ENCODE assay signal across 25 cellular contexts in genomic region chr7:46450425-46450824, GRCh38.
DNase-seq lines count a peak whose midpoint lies in the region; ATAC-seq and TF ChIP-seq lines count a peak whose summit lies in the region.
"Had no signal": no experiment of that assay in that cellular context is flagged by ENCODE, and none has a peak within 500 bp of the region (broad histone marks: within the 10 kb centered on the region; RNA-seq: fewer than 3 reads in every experiment).

No MANE protein-coding gene starts in this region.

- no peaks in the 10 kb centered on the region for H4K20me1 ChIP-seq in GM23248 (ENCODE audit: insufficient read depth)
- H4K20me1 ChIP-seq: BLaER1 had no signal

- H3K9me3 ChIP-seq in GM23248 (ENCODE audit: low read depth): no peaks in the 10 kb centered on the region
- H3K9me3 ChIP-seq: BLaER1, HAP-1, SK-N-SH had no signal

- H3F3A ChIP-seq in GM23248 (ENCODE audit: insufficient read depth): peaks cover 18% of the 10 kb centered on the region

- H3K9ac ChIP-seq in GM23248: no peak overlapping the region
- H3K9ac ChIP-seq: BLaER1, KMS-11, SK-N-SH had no signal

- WGBS in GM23248 (ENCODE audit: low coverage in 1 of 2, low lambda C conversion rate in 2 of 2, missing lambda C conversion rate in 2 of 2), 2 experiments: 80 to 85% methylated on average over 2 of the region's 2 CpGs

- H3K9me3 Mint-ChIP-seq in natural killer cell treated with Interleukin-12 subunit alpha and Interleukin-12 subunit beta and Interleukin-15 and Interleukin-18, amount 100 ng/mL, for 72 hours: peaks cover 26% of the 10 kb centered on the region
- H3K9me3 Mint-ChIP-seq: HFFc6 had no signal

- no peaks in the 10 kb centered on the region for H3K9me2 ChIP-seq in GM23248 (ENCODE audit: insufficient read depth)
- H3K9me2 ChIP-seq: SK-N-SH had no signal

- no peaks in the 10 kb centered on the region for H3K36me3 ChIP-seq in GM23248 (ENCODE audit: low read depth)
- H3K36me3 ChIP-seq: BLaER1, HAP-1 had no signal

- peak; percentile 6 for DNase-seq in ELR (ENCODE audit: low read depth)
- DNase-seq in GM23248: no peak
- DNase-seq in NAMALWA (ENCODE audit: low spot score): peak; percentile 62
- peak; percentile 28 for DNase-seq in fibroblast of villous mesenchyme (ENCODE audit: low read depth)
- no peak for DNase-seq in natural killer cell treated with Interleukin-12 subunit alpha and Interleukin-12 subunit beta and Interleukin-15 and Interleukin-18, amount 100 ng/mL, for 72 hours (ENCODE audit: low spot score)
- no peak for DNase-seq in NCI-H1048 (lab: John Stamatoyannopoulos, UW)
- DNase-seq: CD4-positive, CD25-positive, alpha-beta regulatory T cell; DMS153; DND-41; GOT3; HFFc6; NCI-H1092; NCI-H1417 treated with DMSO at 0.1 percent for 48 hours; NCI-H187; NCI-H2081 treated with DMSO at 0.1 percent for 48 hours; NCI-H2171; NCI-H226; NCI-H510A; SK-N-SH; SW 1271 had no signal

- H3K36me3 Mint-ChIP-seq in natural killer cell treated with Interleukin-12 subunit alpha and Interleukin-12 subunit beta and Interleukin-15 and Interleukin-18, amount 100 ng/mL, for 72 hours: no peaks in the 10 kb centered on the region
- H3K36me3 Mint-ChIP-seq: CD4-positive, CD25-positive, alpha-beta regulatory T cell; IgD-negative memory B cell had no signal

- no peaks in the 10 kb centered on the region for H3K4me1 Mint-ChIP-seq in natural killer cell treated with Interleukin-12 subunit alpha and Interleukin-12 subunit beta and Interleukin-15 and Interleukin-18, amount 100 ng/mL, for 72 hours (ENCODE audit: low read depth in 2 of 2)
- H3K4me1 Mint-ChIP-seq: CD4-positive, CD25-positive, alpha-beta regulatory T cell; IgD-negative memory B cell had no signal

- no peak for TF ChIP-seq CTCF in fibroblast of villous mesenchyme (IDR thresholded peaks at IDR 0.05; ENCODE audit: insufficient read depth, low read depth, low read length)

- H3K4me2 ChIP-seq in GM23248 (ENCODE audit: unreplicated experiment): peak overlapping the region; percentile 24
- H3K4me2 ChIP-seq: BLaER1, KMS-11, SK-N-SH had no signal

- H3K4me3 Mint-ChIP-seq in natural killer cell treated with Interleukin-12 subunit alpha and Interleukin-12 subunit beta and Interleukin-15 and Interleukin-18, amount 100 ng/mL, for 72 hours: no peak overlapping the region
- H3K4me3 Mint-ChIP-seq: CD4-positive, CD25-positive, alpha-beta regulatory T cell; HFFc6; IgD-negative memory B cell had no signal

- no peak overlapping the region for H2AFZ ChIP-seq in GM23248

- H3K4me1 ChIP-seq in GM23248 (ENCODE audit: insufficient read depth): peaks cover 21% of the 10 kb centered on the region
- H3K4me1 ChIP-seq: BLaER1, HAP-1 had no signal

- H3K27ac Mint-ChIP-seq in natural killer cell treated with Interleukin-12 subunit alpha and Interleukin-12 subunit beta and Interleukin-15 and Interleukin-18, amount 100 ng/mL, for 72 hours: no peak overlapping the region
- H3K27ac Mint-ChIP-seq: CD4-positive, CD25-positive, alpha-beta regulatory T cell; HFFc6; IgD-negative memory B cell had no signal

- no peak overlapping the region; the same call in 1 of the 2 replicates for H3K27ac ChIP-seq in GM23248
- H3K27ac ChIP-seq: BLaER1, KMS-11 had no signal

- no peaks in the 10 kb centered on the region for H3K27me3 Mint-ChIP-seq in natural killer cell treated with Interleukin-12 subunit alpha and Interleukin-12 subunit beta and Interleukin-15 and Interleukin-18, amount 100 ng/mL, for 72 hours
- H3K27me3 Mint-ChIP-seq: CD4-positive, CD25-positive, alpha-beta regulatory T cell; IgD-negative memory B cell had no signal

- in situ Hi-C loops in GM23248 (cut with MboI): no loop called here

- H3K27me3 ChIP-seq in GM23248 (replicated peaks; ENCODE audit: insufficient read depth): no peaks in the 10 kb centered on the region
- H3K27me3 ChIP-seq: BLaER1 had no signal

- H3K79me2 ChIP-seq in GM23248 (ENCODE audit: insufficient read depth): no peaks in the 10 kb centered on the region

- no peak overlapping the region for H3K4me3 ChIP-seq in GM23248
- no peak overlapping the region for H3K4me3 ChIP-seq in fibroblast of villous mesenchyme (ENCODE audit: low read depth, low read length)
- H3K4me3 ChIP-seq: BLaER1, HAP-1 had no signal

- no peak for ATAC-seq in HG02623 (IDR thresholded peaks at IDR 0.05; ENCODE audit: unreplicated experiment)
- ATAC-seq in natural killer cell treated with Interleukin-12 subunit alpha and Interleukin-12 subunit beta and Interleukin-15 and Interleukin-18, amount 100 ng/mL, for 72 hours: no peak

Comparison
In these comparisons a context has a peak if more than half of its experiments do, and no peak if none do; other contexts are left out.
1. DNase-seq: peak in ELR (single experiment), NAMALWA (single experiment) and fibroblast of villous mesenchyme (single experiment); none in GM23248 (single experiment), natural killer cell treated with Interleukin-12 subunit alpha and Interleukin-12 subunit beta and Interleukin-15 and Interleukin-18, amount 100 ng/mL, for 72 hours (single experiment) and NCI-H1048 (single experiment).